8 cellular contexts compared by ENCODE assay signal in genomic region chr7:101165075-101165957, GRCh38. TPM values are rescaled to one million over a fixed set of nuclear protein-coding genes. Genes with fewer than 3 reads are reported as not detected.
DNase-seq lines count a peak whose midpoint lies in the region; ATAC-seq and TF ChIP-seq lines count a peak whose summit lies in the region.

Gene VGF (minus strand): TSS chr7:101165569. CDS start chr7:101164843, 726 bp downstream.

- H3K9me2 ChIP-seq in OCI-LY1 (ENCODE audit: low read depth, low read length), result no peaks in the 10 kb centered on the region

- H3K9ac ChIP-seq in OCI-LY1 (ENCODE audit: low read length), result no peak within 1 kb of the TSS

- peaks cover 6 to 55% (median 32%) of the 10 kb centered on the region in 4 donors for H3K4me1 Mint-ChIP-seq in CD4-positive, CD25-positive, alpha-beta regulatory T cell
- H3K4me1 Mint-ChIP-seq in endothelial cell (ENCODE audit: unreplicated experiment), result peaks cover 21% of the 10 kb centered on the region

- H3K79me2 ChIP-seq in OCI-LY1 (ENCODE audit: insufficient read depth, low read length), result no peaks in the 10 kb centered on the region

- no peak within 1 kb of the TSS for H3K4me3 ChIP-seq in CD4-positive, CD25-positive, alpha-beta regulatory T cell (ENCODE audit: low read depth, low read length)
- H3K4me3 ChIP-seq in OCI-LY1 (ENCODE audit: low read depth, low read length, poor library complexity, severe bottlenecking), result no peak within 1 kb of the TSS

- TF ChIP-seq CTCF in OCI-LY1 (IDR thresholded peaks at IDR 0.05; ENCODE audit: low read length) (no peak), endothelial cell (IDR thresholded peaks at IDR 0.05; ENCODE audit: unreplicated experiment) (no peak)

- peaks cover 66% of the 10 kb centered on the region for H3K27me3 Mint-ChIP-seq in CD4-positive, CD25-positive, alpha-beta regulatory T cell
- peaks cover 38% of the 10 kb centered on the region for H3K27me3 Mint-ChIP-seq in endothelial cell (ENCODE audit: unreplicated experiment)

- peak; percentile 81 to 87 for ATAC-seq in CD4-positive, CD25-positive, alpha-beta regulatory T cell (ENCODE audit: low read depth in 2 of 2)
- peak; percentile 71 for ATAC-seq in GM21423 (IDR thresholded peaks at IDR 0.05; ENCODE audit: unreplicated experiment)

- no peaks in the 10 kb centered on the region for H3K36me3 ChIP-seq in CD4-positive, CD25-positive, alpha-beta regulatory T cell (ENCODE audit: control insufficient read depth, insufficient read depth, low read length)
- H3K36me3 ChIP-seq in OCI-LY1 (ENCODE audit: insufficient read depth, low read length), result no peaks in the 10 kb centered on the region

- no peaks in the 10 kb centered on the region for H3K9me3 ChIP-seq in CD4-positive, CD25-positive, alpha-beta regulatory T cell (ENCODE audit: control insufficient read depth in 2 of 2, low read length in 2 of 2)
- H3K9me3 ChIP-seq in OCI-LY1 (ENCODE audit: low read length), result no peaks in the 10 kb centered on the region

- peak; percentile 83 to 94 (median 89) for DNase-seq in CD4-positive, CD25-positive, alpha-beta regulatory T cell
- DNase-seq in HuH-7.5 (ENCODE audit: low spot score) (peak; percentile 99), endothelial cell (ENCODE audit: low spot score) (peak; percentile 83), midbrain (lab: John Stamatoyannopoulos, UW) (peak; percentile 89)
- DNase-seq in activated CD8-positive, alpha-beta memory T cell treated with anti-CD3 and anti-CD28 coated beads, Interleukin-2, amount 50 U/mL, for 24 hours (ENCODE audit: extremely low read depth), result peak; percentile 73
- peak; percentile 74 to 82 for DNase-seq in stimulated activated CD8-positive, alpha-beta memory T cell treated with anti-CD3 and anti-CD28 coated beads, Interleukin-4, amount 100 ng/mL, for 1 hour (ENCODE audit: low read depth in 2 of 2, low spot score in 1 of 2)

- no peak within 1 kb of the TSS for H3K27ac ChIP-seq in CD4-positive, CD25-positive, alpha-beta regulatory T cell (ENCODE audit: insufficient read depth, low read length, poor library complexity, severe bottlenecking)
- H3K27ac ChIP-seq in OCI-LY1 (ENCODE audit: low read depth, low read length, poor library complexity, severe bottlenecking), result no peak within 1 kb of the TSS

- peak within 1 kb of the TSS; percentile 43 to 96 (median 76) for H3K4me3 Mint-ChIP-seq in CD4-positive, CD25-positive, alpha-beta regulatory T cell
- peak within 1 kb of the TSS; percentile 72 for H3K4me3 Mint-ChIP-seq in endothelial cell (ENCODE audit: unreplicated experiment)

- H4K20me1 ChIP-seq in OCI-LY1 (ENCODE audit: insufficient read depth, low read length), result no peaks in the 10 kb centered on the region

- peak within 1 kb of the TSS in 2 of 3 donors; percentile 60 to 91 for H3K27ac Mint-ChIP-seq in CD4-positive, CD25-positive, alpha-beta regulatory T cell
- no peak within 1 kb of the TSS for H3K27ac Mint-ChIP-seq in endothelial cell (ENCODE audit: unreplicated experiment)

- no peaks in the 10 kb centered on the region; the same call in 1 of the 2 replicates for H3F3A ChIP-seq in OCI-LY1 (ENCODE audit: insufficient read depth, low read length)

- peak within 1 kb of the TSS; percentile 46 for H3K4me2 ChIP-seq in OCI-LY1 (ENCODE audit: low read length)

- H3K36me3 Mint-ChIP-seq in CD4-positive, CD25-positive, alpha-beta regulatory T cell, result peaks cover 4% of the 10 kb centered on the region
- H3K36me3 Mint-ChIP-seq in endothelial cell (ENCODE audit: low read depth, unreplicated experiment), result peaks cover 7% of the 10 kb centered on the region

- no peak within 1 kb of the TSS for H2AFZ ChIP-seq in OCI-LY1 (ENCODE audit: low read length)

- H3K4me1 ChIP-seq in CD4-positive, CD25-positive, alpha-beta regulatory T cell (ENCODE audit: control insufficient read depth, insufficient read depth, low read length, poor library complexity, severe bottlenecking), result peaks cover 49% of the 10 kb centered on the region
- H3K4me1 ChIP-seq in OCI-LY1 (ENCODE audit: insufficient read depth, low read length, severe bottlenecking), result peaks cover 21% of the 10 kb centered on the region

- H3K9me3 Mint-ChIP-seq in CD4-positive, CD25-positive, alpha-beta regulatory T cell, result peaks cover 0 to 8% (median 0%) of the 10 kb centered on the region in 7 donors
- H3K9me3 Mint-ChIP-seq in endothelial cell (ENCODE audit: unreplicated experiment), result no peaks in the 10 kb centered on the region

- H3K27me3 ChIP-seq in CD4-positive, CD25-positive, alpha-beta regulatory T cell (ENCODE audit: control insufficient read depth, insufficient read depth, low read length), result peaks cover 40% of the 10 kb centered on the region
- H3K27me3 ChIP-seq in OCI-LY1 (ENCODE audit: insufficient read depth, low read length), result no peaks in the 10 kb centered on the region; the same call in 1 of the 2 replicates

RNA-seq across cellular contexts. Expression of gene VGF, which starts in this region (rescaled TPM):
- total RNA-seq in CD4-positive, CD25-positive, alpha-beta regulatory T cell, result not detected
- not detected for polyA plus RNA-seq in CD4-positive, CD25-positive, alpha-beta regulatory T cell
- 0.77 TPM for total RNA-seq in endothelial cell (ENCODE audit: unreplicated experiment)

Comparison
In these comparisons a context has a peak if more than half of its experiments do, and no peak if none do; other contexts are left out.
1. Peak in DNase-seq and ATAC-seq in CD4-positive, CD25-positive, alpha-beta regulatory T cell; RNA of the gene not detected or under 1 TPM.
2. Peak in DNase-seq in endothelial cell; RNA of the gene not detected or under 1 TPM.